29 cellular contexts compared by ENCODE assay signal in the genomic region with DNA sequence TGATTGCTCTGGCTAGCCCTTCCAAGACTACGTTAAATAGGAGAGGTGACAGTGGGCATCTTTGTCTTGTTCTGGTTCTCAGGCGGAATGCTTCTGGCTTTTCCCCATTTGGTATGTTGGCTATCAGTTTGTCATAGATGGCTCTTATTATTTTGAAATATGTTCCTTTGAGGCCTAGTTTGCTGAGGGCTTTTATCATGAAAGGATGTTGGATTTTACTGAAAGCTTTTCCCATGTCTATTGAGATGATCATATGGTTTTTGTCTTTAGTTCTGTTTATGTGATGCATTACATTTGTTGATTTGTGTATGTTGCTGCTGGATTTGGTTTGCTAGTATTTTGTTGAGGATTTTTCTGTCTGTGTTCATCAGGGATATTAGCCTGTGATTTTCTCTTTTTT.
"Had no signal": no experiment of that assay in that cellular context is flagged by ENCODE, and none has a peak within 500 bp of the region (broad histone marks: within the 10 kb centered on the region; RNA-seq: fewer than 3 reads in every experiment).

No MANE protein-coding gene starts in this region.

- H3K27ac Mint-ChIP-seq: activated CD4-positive, alpha-beta memory T cell treated with anti-CD3 and anti-CD28 coated beads for 36 hours; activated CD4-positive, alpha-beta T cell treated with anti-CD3 and anti-CD28 coated beads for 36 hours; activated CD4-positive, alpha-beta T cell treated with anti-CD3 and anti-CD28 coated beads, Interleukin-2, amount 10 ng/mL, durations not matched to agents 24 days and 14 days; activated CD8-positive, alpha-beta T cell treated with anti-CD3 and anti-CD28 coated beads, Interleukin-2, amount 10 ng/mL, durations not matched to agents 7 days and 5 days; activated naive CD8-positive, alpha-beta T cell; activated T-helper 17 cell treated with anti-CD3 and anti-CD28 coated beads, Interleukin-2, amount 50 U/mL, for 72 hours; effector memory CD8-positive, alpha-beta T cell had no signal

- H3K4me3 ChIP-seq: body of pancreas, esophagus muscularis mucosa, gastrocnemius medialis, heart left ventricle had no signal

- ATAC-seq: activated CD4-positive, alpha-beta T cell treated with anti-CD3 and anti-CD28 coated beads for 36 hours; activated CD8-positive, alpha-beta T cell treated with anti-CD3 and anti-CD28 coated beads, Interleukin-2, amount 10 ng/mL, durations not matched to agents 7 days and 5 days; activated T-cell treated with anti-CD3 and anti-CD28 coated beads, Interleukin-2, amount 50 U/mL, for 4 hours; activated T-helper 17 cell treated with anti-CD3 and anti-CD28 coated beads, Interleukin-2, amount 50 U/mL, for 72 hours; body of pancreas; effector memory CD8-positive, alpha-beta T cell; foreskin keratinocyte; gastrocnemius medialis; heart left ventricle had no signal

- H3K36me3 ChIP-seq: esophagus muscularis mucosa, gastrocnemius medialis, heart left ventricle had no signal

- H3K4me3 Mint-ChIP-seq: activated CD4-positive, alpha-beta memory T cell treated with anti-CD3 and anti-CD28 coated beads for 36 hours; activated CD4-positive, alpha-beta T cell treated with anti-CD3 and anti-CD28 coated beads for 36 hours; activated CD4-positive, alpha-beta T cell treated with anti-CD3 and anti-CD28 coated beads, Interleukin-2, amount 10 ng/mL, durations not matched to agents 24 days and 14 days; activated CD8-positive, alpha-beta T cell treated with anti-CD3 and anti-CD28 coated beads, Interleukin-2, amount 10 ng/mL, durations not matched to agents 7 days and 5 days; activated naive CD8-positive, alpha-beta T cell; activated T-cell treated with anti-CD3 and anti-CD28 coated beads, Interleukin-2, amount 50 U/mL, for 4 hours; activated T-helper 17 cell treated with anti-CD3 and anti-CD28 coated beads, Interleukin-2, amount 50 U/mL, for 72 hours; effector memory CD8-positive, alpha-beta T cell had no signal

- H3K4me1 ChIP-seq: body of pancreas, esophagus muscularis mucosa, foreskin keratinocyte, gastrocnemius medialis had no signal

- DNase-seq: activated CD4-positive, alpha-beta memory T cell treated with anti-CD3 and anti-CD28 coated beads for 36 hours; activated CD4-positive, alpha-beta T cell treated with anti-CD3 and anti-CD28 coated beads for 36 hours; activated CD4-positive, alpha-beta T cell treated with anti-CD3 and anti-CD28 coated beads, Interleukin-2, amount 10 ng/mL, durations not matched to agents 24 days and 14 days; activated CD4-positive, CD25-positive, alpha-beta regulatory T cell; activated CD4-positive, CD25-positive, alpha-beta regulatory T cell treated with anti-CD3 and anti-CD28 coated beads, Interleukin-2, amount 50 U/mL, for 72 hours; activated CD8-positive, alpha-beta T cell treated with anti-CD3 and anti-CD28 coated beads, Interleukin-2, amount 10 ng/mL, durations not matched to agents 7 days and 5 days; activated effector memory CD4-positive, alpha-beta T cell treated with Interleukin-2 at 50 U/mL for 16 hours; activated gamma-delta T cell treated with Interleukin-2 at 50 U/mL for 16 hours; activated naive CD4-positive, alpha-beta T cell treated with anti-CD3 and anti-CD28 coated beads, Interleukin-2, amount 50 U/mL, for 16 hours; activated naive CD4-positive, alpha-beta T cell treated with Interleukin-2 at 50 U/mL for 16 hours; activated T-cell treated with anti-CD3 and anti-CD28 coated beads, Interleukin-2, amount 50 U/mL, for 4 hours; amniotic stem cell; anterior cingulate cortex; body of pancreas; caudate nucleus; cortex of kidney; dermis blood vessel endothelial cell; effector CD4-positive, alpha-beta T cell; effector memory CD8-positive, alpha-beta T cell; erythroblast; foreskin keratinocyte; gastrocnemius medialis; glutamatergic neuron; heart left ventricle; T-helper 2 cell had no signal

- H3K27me3 ChIP-seq: body of pancreas, esophagus muscularis mucosa, foreskin keratinocyte, gastrocnemius medialis, heart left ventricle had no signal

- FAIRE-seq: colon had no signal

- H3K9me3 ChIP-seq: body of pancreas, esophagus muscularis mucosa, gastrocnemius medialis, heart left ventricle had no signal

- H3K27ac ChIP-seq: body of pancreas, esophagus muscularis mucosa, foreskin keratinocyte, gastrocnemius medialis, heart left ventricle had no signal

- H3K27me3 Mint-ChIP-seq: activated CD4-positive, alpha-beta memory T cell treated with anti-CD3 and anti-CD28 coated beads for 36 hours; activated CD4-positive, alpha-beta T cell treated with anti-CD3 and anti-CD28 coated beads for 36 hours; activated CD4-positive, alpha-beta T cell treated with anti-CD3 and anti-CD28 coated beads, Interleukin-2, amount 10 ng/mL, durations not matched to agents 24 days and 14 days; activated naive CD8-positive, alpha-beta T cell; activated T-helper 17 cell treated with anti-CD3 and anti-CD28 coated beads, Interleukin-2, amount 50 U/mL, for 72 hours; effector memory CD8-positive, alpha-beta T cell had no signal
